ENCODE assay signal across 9 cellular contexts in the genomic region with DNA sequence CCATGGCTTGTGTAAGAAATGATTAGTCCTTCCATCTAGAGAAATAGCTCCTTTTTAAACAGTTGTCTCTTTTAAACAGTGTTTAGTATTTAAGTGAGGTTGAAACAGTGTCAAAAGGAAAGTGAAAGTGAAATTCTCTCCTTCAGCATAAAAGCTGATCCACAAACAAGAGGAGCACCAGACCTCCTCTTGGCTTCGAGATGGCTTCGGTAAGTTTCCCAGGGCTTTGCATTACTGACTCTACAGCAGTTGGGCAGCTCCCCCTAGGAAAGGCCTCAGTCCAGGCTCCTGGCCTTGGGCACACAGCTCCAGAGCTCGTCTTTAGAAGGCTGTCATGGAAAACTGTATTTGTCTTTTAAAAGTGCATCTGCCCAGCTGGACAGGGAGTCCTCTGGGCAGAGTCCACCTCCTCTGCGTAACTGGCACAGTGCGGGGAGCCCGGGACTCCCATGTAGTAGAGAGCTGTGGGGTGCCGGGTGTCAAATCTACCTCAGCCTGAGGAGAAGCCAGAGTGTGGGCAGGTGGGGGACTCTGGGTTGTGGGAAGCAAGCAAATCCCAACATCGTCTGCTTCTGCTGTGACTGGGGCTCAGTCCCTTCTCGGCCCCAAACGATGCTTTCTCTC. TPM values are rescaled to one million over a fixed set of nuclear protein-coding genes. Genes with fewer than 3 reads are reported as not detected.
DNase-seq lines count a peak whose midpoint lies in the region; ATAC-seq and TF ChIP-seq lines count a peak whose summit lies in the region.
"Had no signal": no experiment of that assay in that cellular context is flagged by ENCODE, and none has a peak within 500 bp of the region (broad histone marks: within the 10 kb centered on the region; RNA-seq: fewer than 3 reads in every experiment).

A gene with protein sequence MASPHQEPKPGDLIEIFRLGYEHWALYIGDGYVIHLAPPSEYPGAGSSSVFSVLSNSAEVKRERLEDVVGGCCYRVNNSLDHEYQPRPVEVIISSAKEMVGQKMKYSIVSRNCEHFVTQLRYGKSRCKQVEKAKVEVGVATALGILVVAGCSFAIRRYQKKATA (plus strand): TSS at position 140 of the 624 bp plus-strand sequence. CDS start 61 bp downstream, at position 201.

- H3K4me3 ChIP-seq in muscle layer of duodenum (ENCODE audit: low read depth in 1 of 2, low read length in 2 of 2) (peak within 1 kb of the TSS; percentile 75 to 92), upper lobe of right lung (peak within 1 kb of the TSS; percentile 68)
- H3K4me3 ChIP-seq: SJCRH30 had no signal

- no peaks in the 10 kb centered on the region for H3K9me3 Mint-ChIP-seq in activated CD4-positive, alpha-beta T cell treated with anti-CD3 and anti-CD28 coated beads, Interleukin-2, amount 10 ng/mL, durations not matched to agents 7 days and 5 days

- intact Hi-C loops in upper lobe of right lung (cut with DNase I), result no loop called here

- no peaks in the 10 kb centered on the region for H3K27me3 Mint-ChIP-seq in activated CD4-positive, alpha-beta T cell treated with anti-CD3 and anti-CD28 coated beads, Interleukin-2, amount 10 ng/mL, durations not matched to agents 7 days and 5 days

- H3K36me3 ChIP-seq in muscle layer of duodenum (ENCODE audit: control insufficient read depth in 1 of 2, insufficient read depth in 2 of 2, low read length in 2 of 2), result no peaks in the 10 kb centered on the region
- H3K36me3 ChIP-seq in upper lobe of right lung, result no peaks in the 10 kb centered on the region
- H3K36me3 ChIP-seq: SJCRH30 had no signal

- TF ChIP-seq POLR2A in erythroblast (IDR thresholded peaks at IDR 0.05; ENCODE audit: low read length), result no peak

- peak within 1 kb of the TSS; percentile 88 for H3K4me3 Mint-ChIP-seq in activated CD4-positive, alpha-beta T cell treated with anti-CD3 and anti-CD28 coated beads, Interleukin-2, amount 10 ng/mL, durations not matched to agents 7 days and 5 days

- H3K9me3 ChIP-seq in muscle layer of duodenum (ENCODE audit: control insufficient read depth in 1 of 2, low read length in 2 of 2) (no peaks in the 10 kb centered on the region), upper lobe of right lung (no peaks in the 10 kb centered on the region)
- H3K9me3 ChIP-seq: SJCRH30 had no signal

- H3K4me1 ChIP-seq in muscle layer of duodenum (ENCODE audit: control insufficient read depth in 1 of 2, insufficient read depth in 2 of 2, low read length in 2 of 2) (peaks cover 14 to 20% of the 10 kb centered on the region in 2 donors), upper lobe of right lung (peaks cover 37% of the 10 kb centered on the region)
- H3K4me1 ChIP-seq: SJCRH30 had no signal

- DNase-seq in DMS53 (lab: John Stamatoyannopoulos, UW) (peak; percentile 48), HT-29 (ENCODE audit: low spot score) (peak; percentile 72), erythroblast (lab: John Stamatoyannopoulos, UW) (peak; percentile 33 to 60), upper lobe of right lung (no peak), HuH-7.5 (ENCODE audit: low spot score) (no peak)
- DNase-seq in activated CD4-positive, alpha-beta T cell treated with anti-CD3 and anti-CD28 coated beads, Interleukin-2, amount 10 ng/mL, durations not matched to agents 7 days and 5 days, result peak; percentile 56

- no peak for TF ChIP-seq CTCF in upper lobe of right lung (IDR thresholded peaks at IDR 0.05)

- peak; percentile 59 for ATAC-seq in upper lobe of right lung
- ATAC-seq in HG03159 (IDR thresholded peaks at IDR 0.05; ENCODE audit: unreplicated experiment), result no peak

- peaks cover 17% of the 10 kb centered on the region for H3K36me3 Mint-ChIP-seq in activated CD4-positive, alpha-beta T cell treated with anti-CD3 and anti-CD28 coated beads, Interleukin-2, amount 10 ng/mL, durations not matched to agents 7 days and 5 days (ENCODE audit: low read depth)

- POLR2A ChIA-PET in activated CD4-positive, alpha-beta T cell treated with anti-CD3 and anti-CD28 coated beads, Interleukin-2, amount 10 ng/mL, durations not matched to agents 7 days and 5 days (lab: Charles Lee), result interaction anchor here (0.5 to 1.5 kb wide), 3 partner anchors 17 to 38 kb away, joined by 3 to 6 read pairs (median 3); no protein-coding TSS in a partner anchor

- no peaks in the 10 kb centered on the region for H3K27me3 ChIP-seq in muscle layer of duodenum (ENCODE audit: low read depth, low read length)
- no peaks in the 10 kb centered on the region for H3K27me3 ChIP-seq in upper lobe of right lung
- H3K27me3 ChIP-seq: SJCRH30 had no signal

- peak within 1 kb of the TSS; percentile 94 for H3K27ac Mint-ChIP-seq in activated CD4-positive, alpha-beta T cell treated with anti-CD3 and anti-CD28 coated beads, Interleukin-2, amount 10 ng/mL, durations not matched to agents 7 days and 5 days

- CTCF ChIA-PET in activated CD4-positive, alpha-beta T cell treated with anti-CD3 and anti-CD28 coated beads, Interleukin-2, amount 10 ng/mL, durations not matched to agents 7 days and 5 days (lab: Charles Lee), result interaction anchor here (0.5 to 2.6 kb wide), 12 partner anchors 9 to 67 kb away, joined by 3 to 12 read pairs (median 4); no protein-coding TSS in a partner anchor

- H3K4me1 Mint-ChIP-seq in activated CD4-positive, alpha-beta T cell treated with anti-CD3 and anti-CD28 coated beads, Interleukin-2, amount 10 ng/mL, durations not matched to agents 7 days and 5 days, result peaks cover 75% of the 10 kb centered on the region

- H3K27ac ChIP-seq in muscle layer of duodenum (ENCODE audit: low read length) (peak within 1 kb of the TSS; percentile 87), upper lobe of right lung (peak within 1 kb of the TSS; percentile 87)
- H3K27ac ChIP-seq: SJCRH30 had no signal

RNA-seq across cellular contexts. Expression of the gene that starts here (rescaled TPM):
- 61.8 and 73.6 TPM in 2 replicates for total RNA-seq in HT-29 (2014; rRNA removed; shearing (Covaris generic))
- 100 to 1,000 TPM; 136 to 137 TPM for total RNA-seq in activated CD4-positive, alpha-beta T cell treated with anti-CD3 and anti-CD28 coated beads, Interleukin-2, amount 10 ng/mL, durations not matched to agents 7 days and 5 days
- total RNA-seq in upper lobe of right lung, result 185 TPM

Comparison
In these comparisons a context has a peak if more than half of its experiments do, and no peak if none do; other contexts are left out.
1. DNase-seq: peak in DMS53 (single experiment), HT-29 (single experiment), activated CD4-positive, alpha-beta T cell treated with anti-CD3 and anti-CD28 coated beads, Interleukin-2, amount 10 ng/mL, durations not matched to agents 7 days and 5 days (single experiment) and erythroblast (2 of 2); none in upper lobe of right lung (single experiment) and HuH-7.5 (single experiment).